In genomic region chr4:3387943-3388348, GRCh38 we compare ENCODE assay signal across 8 cellular contexts. TPM values are rescaled to one million over a fixed set of nuclear protein-coding genes. Genes with fewer than 3 reads are reported as not detected.
DNase-seq lines count a peak whose midpoint lies in the region; ATAC-seq and TF ChIP-seq lines count a peak whose summit lies in the region.

No MANE protein-coding gene starts in this region.

- WGBS in mesodermal cell (ENCODE audit: insufficient coverage in 2 of 2), 2 experiments, result 20 to 55% methylated on average over 1 to 4 of the region's 12 CpGs

- intact Hi-C loops in dendritic cell treated with granulocyte-macrophage colony-stimulating factor and Interleukin-4, amounts not matched to agents 40 ng/mL and 50 ng/mL, for 4 days (cut with micrococcal nuclease), result loop anchor here (2.0 kb wide), 1 partner anchor 27 kb away; no protein-coding TSS in a partner anchor
- intact Hi-C loops in vagina (cut with DNase I), result no loop called here

- no peak for TF ChIP-seq CTCF in vagina (IDR thresholded peaks at IDR 0.05)

- H3K4me1 ChIP-seq in mesodermal cell (ENCODE audit: control insufficient read depth, insufficient read depth, low read length, poor library complexity, severe bottlenecking) (peaks cover 58% of the 10 kb centered on the region), vagina (peaks cover 57% of the 10 kb centered on the region)

- H3K27ac ChIP-seq in mesodermal cell (ENCODE audit: low read depth, low read length, severe bottlenecking) (peak overlapping the region; percentile 10), vagina (peak overlapping the region; percentile 87)

- H3K9me3 Mint-ChIP-seq in dendritic cell treated with granulocyte-macrophage colony-stimulating factor and Interleukin-4, amounts not matched to agents 40 ng/mL and 50 ng/mL, for 4 days, result no peaks in the 10 kb centered on the region

- H3K4me3 Mint-ChIP-seq in dendritic cell treated with granulocyte-macrophage colony-stimulating factor and Interleukin-4, amounts not matched to agents 40 ng/mL and 50 ng/mL, for 4 days, result peak overlapping the region; percentile 63

- H3K27me3 ChIP-seq in MG63 (no peaks in the 10 kb centered on the region), vagina (no peaks in the 10 kb centered on the region)

- peak; percentile 53 to 62 for DNase-seq in AML-193 (lab: John Stamatoyannopoulos, UW)
- DNase-seq in MG63, result peak; percentile 58
- DNase-seq in vagina (ENCODE audit: extremely low spot score in 2 of 2), result no peak
- no peak for DNase-seq in stimulated activated CD4-positive, alpha-beta T cell treated with anti-CD3 and anti-CD28 coated beads, Interleukin-12 subunit alpha, Interleukin-12 subunit beta, amount 100 ng/mL, for 4 hours
- DNase-seq in activated CD8-positive, alpha-beta memory T cell treated with anti-CD3 and anti-CD28 coated beads, Interleukin-2, amount 50 U/mL, for 48 hours, result no peak

- H3K9me3 ChIP-seq in MG63 (no peaks in the 10 kb centered on the region), mesodermal cell (ENCODE audit: control insufficient read depth, low read length) (no peaks in the 10 kb centered on the region), vagina (no peaks in the 10 kb centered on the region)

- peak overlapping the region; percentile 98 for H3K27ac Mint-ChIP-seq in dendritic cell treated with granulocyte-macrophage colony-stimulating factor and Interleukin-4, amounts not matched to agents 40 ng/mL and 50 ng/mL, for 4 days

- peaks cover 93% of the 10 kb centered on the region for H3K4me1 Mint-ChIP-seq in dendritic cell treated with granulocyte-macrophage colony-stimulating factor and Interleukin-4, amounts not matched to agents 40 ng/mL and 50 ng/mL, for 4 days (ENCODE audit: low read depth)

- H3K4me3 ChIP-seq in MG63 (no peak overlapping the region), mesodermal cell (ENCODE audit: extremely low read depth, insufficient read depth, low read length, poor library complexity, severe bottlenecking) (no peak overlapping the region), vagina (peak overlapping the region; percentile 42)

- no peaks in the 10 kb centered on the region for H3K36me3 ChIP-seq in MG63
- H3K36me3 ChIP-seq in mesodermal cell (ENCODE audit: control insufficient read depth, insufficient read depth, low read length), result no peaks in the 10 kb centered on the region
- H3K36me3 ChIP-seq in vagina, result no peaks in the 10 kb centered on the region

- H3K36me3 Mint-ChIP-seq in dendritic cell treated with granulocyte-macrophage colony-stimulating factor and Interleukin-4, amounts not matched to agents 40 ng/mL and 50 ng/mL, for 4 days (ENCODE audit: low read depth), result peaks cover 21% of the 10 kb centered on the region

- peak; percentile 36 for ATAC-seq in GM21423 (IDR thresholded peaks at IDR 0.05; ENCODE audit: unreplicated experiment)

- TF ChIP-seq POLR2A in vagina (IDR thresholded peaks at IDR 0.05), result no peak

- H3K27me3 Mint-ChIP-seq in dendritic cell treated with granulocyte-macrophage colony-stimulating factor and Interleukin-4, amounts not matched to agents 40 ng/mL and 50 ng/mL, for 4 days, result no peaks in the 10 kb centered on the region

RNA-seq across cellular contexts. Expression of gene HGFAC, which starts 53.8 kb away (rescaled TPM):
- 0.53 TPM in 1 of 2 replicates, not detected in the other for total RNA-seq in MG63 (2014; rRNA removed; shearing (Covaris generic); ENCODE audit: low replicate concordance)
- 0.33 TPM for polyA plus RNA-seq in mesodermal cell (2013, experiment 1 of 2)
- polyA plus RNA-seq in mesodermal cell (2013, experiment 2 of 2), result 0.81 TPM
- not detected for total RNA-seq in vagina

Comparison
In these comparisons a context has a peak if more than half of its experiments do, and no peak if none do; other contexts are left out.
1. DNase-seq: peak in AML-193 (2 of 2) and MG63 (single experiment); none in vagina (0 of 2), stimulated activated CD4-positive, alpha-beta T cell treated with anti-CD3 and anti-CD28 coated beads, Interleukin-12 subunit alpha, Interleukin-12 subunit beta, amount 100 ng/mL, for 4 hours (single experiment) and activated CD8-positive, alpha-beta memory T cell treated with anti-CD3 and anti-CD28 coated beads, Interleukin-2, amount 50 U/mL, for 48 hours (single experiment).
2. H3K4me3 ChIP-seq: peak in vagina (2 of 2); none in MG63 (single experiment) and mesodermal cell (single experiment).